ENCODE assay signal across 1 cellular context in genomic region chr4:53365486-53366300, GRCh38.
TF ChIP-seq lines count a peak whose summit lies in the region.

TSS of gene SCFD2 (minus strand) at chr4:53366061.

TF ChIP-seq in HepG2, 621 proteins besides CTCF, POLR2A, EP300 and RAD21 (continued from another document and continues in another):
- TF ChIP-seq FUBP1 (CRISPR knock-in tag; IDR thresholded peaks at IDR 0.05; ENCODE audit: borderline replicate concordance) (no peak; the same call in 1 of the 2 replicates), ZNF281 (CRISPR knock-in tag; IDR thresholded peaks at IDR 0.05; ENCODE audit: borderline replicate concordance) (0 out of 2 replicates have a peak, but pooled peaks have one; percentile 14), NONO (IDR thresholded peaks at IDR 0.05) (no peak), NONO (CRISPR knock-in tag; conservative IDR thresholded peaks at IDR 0.05) (0 out of 2 replicates have a peak, but pooled peaks have one; percentile 32), ZBTB33 (CRISPR knock-in tag; IDR thresholded peaks at IDR 0.05) (peak; percentile 28), KLF9 (CRISPR knock-in tag; IDR thresholded peaks at IDR 0.05; ENCODE audit: low read depth) (0 out of 2 replicates have a peak, but pooled peaks have one; percentile 79), GTF2F1 (IDR thresholded peaks at IDR 0.05; ENCODE audit: low read length) (no peak), SSRP1 (CRISPR knock-in tag; IDR thresholded peaks at IDR 0.05) (0 out of 2 replicates have a peak, but pooled peaks have one; percentile 31), ZNF256 (CRISPR knock-in tag; conservative IDR thresholded peaks at IDR 0.05) (0 out of 2 replicates have a peak, but pooled peaks have one; percentile 58), RAD51 (IDR thresholded peaks at IDR 0.05; ENCODE audit: borderline replicate concordance) (no peak), MXD4 (CRISPR knock-in tag; IDR thresholded peaks at IDR 0.05) (peak; percentile 100), POLR2AphosphoS2 (IDR thresholded peaks at IDR 0.05; ENCODE audit: low read depth, low read length) (no peak), ISX (CRISPR knock-in tag; conservative IDR thresholded peaks at IDR 0.05) (no peak), HOXD1 (CRISPR knock-in tag; IDR thresholded peaks at IDR 0.05) (no peak), ZNF747 (CRISPR knock-in tag; IDR thresholded peaks at IDR 0.05; ENCODE audit: borderline replicate concordance) (no peak), TEAD2 (CRISPR knock-in tag; IDR thresholded peaks at IDR 0.05) (no peak), AGO2 (optimal IDR thresholded peaks at IDR 0.05; ENCODE audit: low read depth, low read length) (peak; percentile 48), SALL1 (CRISPR knock-in tag; IDR thresholded peaks at IDR 0.05) (peak; percentile 79), BHLHE40 (IDR thresholded peaks at IDR 0.05; ENCODE audit: low read length) (0 out of 2 replicates have a peak, but pooled peaks have one; percentile 3), SIN3A (IDR thresholded peaks at IDR 0.05; ENCODE audit: borderline replicate concordance, low read depth, low read length) (peak; percentile 100), MTF1 (CRISPR knock-in tag; IDR thresholded peaks at IDR 0.05) (no peak; the same call in 1 of the 2 replicates), MYNN (CRISPR knock-in tag; IDR thresholded peaks at IDR 0.05; ENCODE audit: low read depth) (0 out of 2 replicates have a peak, but pooled peaks have one; percentile 38), NPAS2 (CRISPR knock-in tag; IDR thresholded peaks at IDR 0.05; ENCODE audit: borderline replicate concordance) (no peak), ATRX (CRISPR knock-in tag; IDR thresholded peaks at IDR 0.05; ENCODE audit: borderline replicate concordance) (no peak), KDM4B (CRISPR knock-in tag; IDR thresholded peaks at IDR 0.05) (peak; percentile 30; the same call in 1 of the 2 replicates), KDM5B (CRISPR knock-in tag; IDR thresholded peaks at IDR 0.05; ENCODE audit: borderline replicate concordance) (0 out of 2 replicates have a peak, but pooled peaks have one; percentile 24), ZNF101 (CRISPR knock-in tag; IDR thresholded peaks at IDR 0.05; ENCODE audit: borderline replicate concordance, low read depth) (no peak), SP4 (CRISPR knock-in tag; IDR thresholded peaks at IDR 0.05) (peak; percentile 80; the same call in 1 of the 2 replicates), SNRNP70 (IDR thresholded peaks at IDR 0.05; ENCODE audit: low read depth, low read length) (no peak), ZNF33B (CRISPR knock-in tag; IDR thresholded peaks at IDR 0.05) (0 out of 2 replicates have a peak, but pooled peaks have one; percentile 57), TFDP1 (CRISPR knock-in tag; IDR thresholded peaks at IDR 0.05; ENCODE audit: borderline replicate concordance) (peak; percentile 76; the same call in 1 of the 2 replicates), GPN1 (CRISPR knock-in tag; IDR thresholded peaks at IDR 0.05; ENCODE audit: borderline replicate concordance) (no peak), CC2D1A (CRISPR knock-in tag; IDR thresholded peaks at IDR 0.05) (no peak), MYPOP (CRISPR knock-in tag; IDR thresholded peaks at IDR 0.05) (peak; percentile 37; the same call in 1 of the 2 replicates), ZNF552 (CRISPR knock-in tag; IDR thresholded peaks at IDR 0.05; ENCODE audit: borderline replicate concordance) (0 out of 2 replicates have a peak, but pooled peaks have one; percentile 32), FOXK2 (IDR thresholded peaks at IDR 0.05) (peak; percentile 45; the same call in 1 of the 2 replicates), HOXA5 (CRISPR knock-in tag; IDR thresholded peaks at IDR 0.05) (no peak), ZNF331 (CRISPR knock-in tag; IDR thresholded peaks at IDR 0.05) (peak; percentile 47; the same call in 1 of the 2 replicates), ZSCAN29 (CRISPR knock-in tag; conservative IDR thresholded peaks at IDR 0.05) (0 out of 2 replicates have a peak, but pooled peaks have one; percentile 55), ZNF615 (CRISPR knock-in tag; IDR thresholded peaks at IDR 0.05; ENCODE audit: borderline replicate concordance) (no peak), ZNF136 (CRISPR knock-in tag; IDR thresholded peaks at IDR 0.05; ENCODE audit: low read depth) (0 out of 2 replicates have a peak, but pooled peaks have one; percentile 27), ZNF280D (CRISPR knock-in tag; IDR thresholded peaks at IDR 0.05) (peak; percentile 74; the same call in 1 of the 2 replicates), ZNF556 (CRISPR knock-in tag; IDR thresholded peaks at IDR 0.05; ENCODE audit: borderline replicate concordance) (peak; percentile 85; the same call in 1 of the 2 replicates), RNF219 (CRISPR knock-in tag; IDR thresholded peaks at IDR 0.05) (no peak), PHF20 (CRISPR knock-in tag; IDR thresholded peaks at IDR 0.05) (peak; percentile 98), ZNF230 (CRISPR knock-in tag; IDR thresholded peaks at IDR 0.05) (peak; percentile 78; the same call in 1 of the 2 replicates), ZFP37 (CRISPR knock-in tag; IDR thresholded peaks at IDR 0.05; ENCODE audit: borderline replicate concordance) (no peak), YEATS4 (CRISPR knock-in tag; IDR thresholded peaks at IDR 0.05; ENCODE audit: borderline replicate concordance) (peak; percentile 93), MTA1 (CRISPR knock-in tag; IDR thresholded peaks at IDR 0.05; ENCODE audit: borderline replicate concordance) (no peak), PPARG (CRISPR knock-in tag; conservative IDR thresholded peaks at IDR 0.05) (0 out of 2 replicates have a peak, but pooled peaks have one; percentile 31), ARHGAP35 (CRISPR knock-in tag; IDR thresholded peaks at IDR 0.05; ENCODE audit: borderline replicate concordance) (0 out of 2 replicates have a peak, but pooled peaks have one; percentile 50), ZBTB7A (CRISPR knock-in tag; IDR thresholded peaks at IDR 0.05) (peak; percentile 22; the same call in 1 of the 2 replicates), ZNF468 (CRISPR knock-in tag; IDR thresholded peaks at IDR 0.05) (no peak)
